Comparison of ENCODE assay signal across 23 cellular contexts in the genomic region with DNA sequence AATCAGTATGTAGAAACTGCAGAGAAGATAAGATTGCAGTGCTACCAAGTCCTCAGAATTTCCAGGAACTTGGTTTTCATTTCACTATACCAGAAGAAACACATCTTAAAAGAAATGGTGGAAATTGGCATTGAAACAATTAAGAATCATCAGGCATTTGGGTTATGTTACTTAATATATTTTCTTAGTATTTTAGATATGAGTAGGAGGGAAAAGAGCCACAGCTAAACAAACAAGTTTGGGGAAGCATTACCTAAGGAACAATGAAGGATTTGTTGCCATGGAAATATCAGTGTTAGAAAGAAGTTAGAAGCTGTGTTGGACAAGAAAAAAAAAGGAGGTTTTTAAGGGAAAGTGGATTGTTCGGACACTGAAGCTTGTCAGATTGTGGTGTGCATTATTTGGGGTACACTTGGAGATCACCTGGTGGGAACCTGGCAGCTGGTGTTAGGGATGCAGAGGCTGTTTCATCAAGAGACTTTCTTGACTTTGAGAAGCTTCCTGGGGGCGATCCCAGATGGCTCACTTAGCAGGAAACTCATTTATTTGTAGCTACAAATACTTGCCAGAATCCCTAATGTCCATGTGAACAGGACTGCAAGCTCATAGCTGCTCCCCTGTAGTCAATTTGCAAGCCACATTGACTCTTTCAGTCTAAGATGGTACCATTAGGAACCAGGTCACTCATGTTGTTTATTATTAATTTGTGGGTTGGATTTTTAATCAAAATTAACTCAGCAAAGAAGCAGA.
"Had no signal": no experiment of that assay in that cellular context is flagged by ENCODE, and none has a peak within 500 bp of the region (broad histone marks: within the 10 kb centered on the region; RNA-seq: fewer than 3 reads in every experiment).

No MANE protein-coding gene starts in this region.

- H3K9me3 Mint-ChIP-seq: activated naive CD4-positive, alpha-beta T cell treated with anti-CD3 and anti-CD28 coated beads for 36 hours; activated naive CD8-positive, alpha-beta T cell treated with anti-CD3 and anti-CD28 coated beads, Interleukin-2, amount 50 U/mL, for 24 hours; activated T-helper 2 cell treated with anti-CD3 and anti-CD28 coated beads, Interferon-gamma antibody, Interleukin-2, Interleukin-4, amounts not matched to agents 10 μg/mL and 5 μg/mL and 100 μg/mL, durations not matched to agents 14 hours and 24 hours and 36 hours had no signal

- H3K4me1 Mint-ChIP-seq: activated CD8-positive, alpha-beta memory T cell treated with anti-CD3 and anti-CD28 coated beads, Interleukin-2, amount 10 ng/mL, durations not matched to agents 7 days and 5 days; activated naive CD8-positive, alpha-beta T cell treated with anti-CD3 and anti-CD28 coated beads, Interleukin-2, amount 50 U/mL, for 24 hours; naive thymus-derived CD8-positive, alpha-beta T cell; stimulated activated naive CD8-positive, alpha-beta T cell treated with anti-CD3 and anti-CD28 coated beads, Interleukin-15, amount 100 ng/mL, for 72 hours had no signal

- H3K4me3 Mint-ChIP-seq: activated CD8-positive, alpha-beta memory T cell treated with anti-CD3 and anti-CD28 coated beads, Interleukin-2, amount 10 ng/mL, durations not matched to agents 7 days and 5 days; activated naive CD4-positive, alpha-beta T cell treated with anti-CD3 and anti-CD28 coated beads for 36 hours; activated naive CD8-positive, alpha-beta T cell treated with anti-CD3 and anti-CD28 coated beads, Interleukin-2, amount 50 U/mL, for 24 hours; naive thymus-derived CD8-positive, alpha-beta T cell; stimulated activated naive CD8-positive, alpha-beta T cell treated with anti-CD3 and anti-CD28 coated beads, Interleukin-15, amount 100 ng/mL, for 72 hours had no signal

- H3K4me3 ChIP-seq: ascending aorta, coronary artery, right lobe of liver, testis had no signal

- DNase-seq: activated CD4-positive, alpha-beta T cell treated with anti-CD3 and anti-CD28 coated beads for 1 hour; activated CD4-positive, alpha-beta T cell treated with anti-CD3 and anti-CD28 coated beads, Interleukin-2, amount 50 U/mL, for 48 hours; activated CD8-positive, alpha-beta memory T cell treated with anti-CD3 and anti-CD28 coated beads, Interleukin-2, amount 10 ng/mL, durations not matched to agents 7 days and 5 days; activated naive CD4-positive, alpha-beta T cell treated with anti-CD3 and anti-CD28 coated beads for 36 hours; activated naive CD8-positive, alpha-beta T cell treated with anti-CD3 and anti-CD28 coated beads, Interleukin-2, amount 50 U/mL, for 24 hours; activated T-cell treated with anti-CD3 and anti-CD28 coated beads, Interleukin-2, amount 50 U/mL, for 1 hour; effector CD4-positive, alpha-beta T cell; head of caudate nucleus; kidney glomerular epithelial cell; left ventricle myocardium superior; mesenchymal stem cell; naive thymus-derived CD8-positive, alpha-beta T cell; nucleus accumbens; right lobe of liver; stimulated activated CD4-positive, alpha-beta T cell treated with anti-CD3 and anti-CD28 coated beads, Interleukin-1b, Interleukin-23, amount 100 ng/mL, for 48 hours; stimulated activated naive CD8-positive, alpha-beta T cell treated with anti-CD3 and anti-CD28 coated beads, Interleukin-15, amount 100 ng/mL, for 72 hours; T-helper 1 cell; testis had no signal

- H3K27me3 Mint-ChIP-seq: activated CD8-positive, alpha-beta memory T cell treated with anti-CD3 and anti-CD28 coated beads, Interleukin-2, amount 10 ng/mL, durations not matched to agents 7 days and 5 days; progenitor cell of endocrine pancreas had no signal

- H3K4me1 ChIP-seq: ascending aorta, right lobe of liver, testis had no signal

- ATAC-seq: activated CD8-positive, alpha-beta memory T cell treated with anti-CD3 and anti-CD28 coated beads, Interleukin-2, amount 10 ng/mL, durations not matched to agents 7 days and 5 days; activated naive CD8-positive, alpha-beta T cell treated with anti-CD3 and anti-CD28 coated beads, Interleukin-2, amount 50 U/mL, for 24 hours; left ventricle myocardium superior; naive thymus-derived CD8-positive, alpha-beta T cell; right lobe of liver; stimulated activated naive CD8-positive, alpha-beta T cell treated with anti-CD3 and anti-CD28 coated beads, Interleukin-15, amount 100 ng/mL, for 72 hours had no signal

- H3K27me3 ChIP-seq: ascending aorta, right lobe of liver, testis had no signal

- H3K36me3 ChIP-seq: ascending aorta, right lobe of liver had no signal

- H3K36me3 Mint-ChIP-seq: activated CD8-positive, alpha-beta memory T cell treated with anti-CD3 and anti-CD28 coated beads, Interleukin-2, amount 10 ng/mL, durations not matched to agents 7 days and 5 days; naive thymus-derived CD8-positive, alpha-beta T cell had no signal

- H3K27ac Mint-ChIP-seq: activated CD8-positive, alpha-beta memory T cell treated with anti-CD3 and anti-CD28 coated beads, Interleukin-2, amount 10 ng/mL, durations not matched to agents 7 days and 5 days; activated naive CD4-positive, alpha-beta T cell treated with anti-CD3 and anti-CD28 coated beads for 36 hours; activated naive CD8-positive, alpha-beta T cell treated with anti-CD3 and anti-CD28 coated beads, Interleukin-2, amount 50 U/mL, for 24 hours; activated T-helper 2 cell treated with anti-CD3 and anti-CD28 coated beads, Interferon-gamma antibody, Interleukin-2, Interleukin-4, amounts not matched to agents 10 μg/mL and 5 μg/mL and 100 μg/mL, durations not matched to agents 14 hours and 24 hours and 36 hours; naive thymus-derived CD8-positive, alpha-beta T cell; progenitor cell of endocrine pancreas; stimulated activated naive CD8-positive, alpha-beta T cell treated with anti-CD3 and anti-CD28 coated beads, Interleukin-15, amount 100 ng/mL, for 72 hours had no signal

- H3K27ac ChIP-seq: ascending aorta, coronary artery, right lobe of liver, testis, VCaP had no signal

- H3K9me3 ChIP-seq: ascending aorta, right lobe of liver, testis had no signal
